13 cellular contexts compared by ENCODE assay signal in genomic region chr4:72171761-72172160, GRCh38.
DNase-seq lines count a peak whose midpoint lies in the region; ATAC-seq and TF ChIP-seq lines count a peak whose summit lies in the region.
"Had no signal": no experiment of that assay in that cellular context is flagged by ENCODE, and none has a peak within 500 bp of the region (broad histone marks: within the 10 kb centered on the region; RNA-seq: fewer than 3 reads in every experiment).

No MANE protein-coding gene starts in this region.

- H3K9me3 ChIP-seq in HUES48 (ENCODE audit: control insufficient read depth, insufficient read depth, low read length), result peaks cover 61% of the 10 kb centered on the region
- H3K9me3 ChIP-seq in iPS-18a (ENCODE audit: control insufficient read depth, low read depth, low read length), result peaks cover 12% of the 10 kb centered on the region
- H3K9me3 ChIP-seq: Caco-2, HAP-1 had no signal

- POLR2A ChIA-PET in WTC11 (lab: Charles Lee), result no interaction called here

- intact Hi-C loops in left cardiac atrium (cut with DNase I), result no loop called here

- H3K4me3 Mint-ChIP-seq in WTC11, result no peak overlapping the region; the same call in 1 of the 2 replicates
- H3K4me3 Mint-ChIP-seq: CD4-positive, alpha-beta memory T cell; HFFc6 had no signal

- peak overlapping the region; percentile 35; the same call in 1 of the 2 replicates for H3K4me3 ChIP-seq in HUES48 (ENCODE audit: low read depth, low read length)
- H3K4me3 ChIP-seq in iPS-18a (ENCODE audit: low read length), result peak overlapping the region; percentile 27
- H3K4me3 ChIP-seq: HAP-1 had no signal

- H3K9me3 Mint-ChIP-seq in WTC11, result peaks cover 84% of the 10 kb centered on the region

- H3K27ac ChIP-seq in HUES48 (ENCODE audit: low read depth, low read length) (peak overlapping the region; percentile 72), iPS-18a (ENCODE audit: low read length) (no peak overlapping the region)

- DNase-seq in WTC11 (ENCODE audit: low spot score), result no peak
- no peak for DNase-seq in SHP77 (lab: John Stamatoyannopoulos, UW)
- DNase-seq in left cardiac atrium, result no peak
- no peak for DNase-seq in activated effector memory CD4-positive, alpha-beta T cell treated with anti-CD3 and anti-CD28 coated beads, Interleukin-2, amount 50 U/mL, for 16 hours
- DNase-seq: C1 segment of cervical spinal cord; Caco-2; CD4-positive, alpha-beta memory T cell; DMS153; DND-41; HFFc6 had no signal

- peaks cover 15% of the 10 kb centered on the region for H3K4me1 ChIP-seq in HUES48 (ENCODE audit: control insufficient read depth, insufficient read depth, low read length)
- H3K4me1 ChIP-seq in iPS-18a (ENCODE audit: control insufficient read depth, low read depth, low read length), result peaks cover 6% of the 10 kb centered on the region
- H3K4me1 ChIP-seq: Caco-2 had no signal

- H3K27me3 ChIP-seq in HUES48 (ENCODE audit: control insufficient read depth, insufficient read depth, low read length) (no peaks in the 10 kb centered on the region), iPS-18a (ENCODE audit: control insufficient read depth, insufficient read depth, low read length) (no peaks in the 10 kb centered on the region)

- H3K36me3 Mint-ChIP-seq in WTC11, result peaks cover 86% of the 10 kb centered on the region
- H3K36me3 Mint-ChIP-seq: CD4-positive, alpha-beta memory T cell had no signal

- peak; percentile 52 for ATAC-seq in WTC11
- no peak for ATAC-seq in left cardiac atrium

- H3K36me3 ChIP-seq in HUES48 (ENCODE audit: control insufficient read depth, insufficient read depth, low read length) (no peaks in the 10 kb centered on the region), iPS-18a (ENCODE audit: control insufficient read depth, low read depth, low read length) (no peaks in the 10 kb centered on the region)
- H3K36me3 ChIP-seq: HAP-1 had no signal

- CTCF ChIA-PET in WTC11 (lab: Charles Lee), result no interaction called here

- no peak overlapping the region for H3K9ac ChIP-seq in HUES48 (ENCODE audit: low read depth, low read length)
- H3K9ac ChIP-seq in iPS-18a (ENCODE audit: low read length), result no peak overlapping the region

- H3K4me1 Mint-ChIP-seq in WTC11, result peaks cover 26% of the 10 kb centered on the region
- H3K4me1 Mint-ChIP-seq: CD4-positive, alpha-beta memory T cell had no signal

- TF ChIP-seq CTCF in WTC11 (IDR thresholded peaks at IDR 0.05), result no peak

- peaks cover 7% of the 10 kb centered on the region; the same call in 1 of the 2 replicates for H3K27me3 Mint-ChIP-seq in WTC11 (ENCODE audit: low read depth)
- H3K27me3 Mint-ChIP-seq: CD4-positive, alpha-beta memory T cell had no signal

- no peak overlapping the region for H3K27ac Mint-ChIP-seq in WTC11
- H3K27ac Mint-ChIP-seq: CD4-positive, alpha-beta memory T cell; HFFc6 had no signal

TF ChIP-seq in WTC11, 78 proteins besides CTCF, POLR2A, EP300 and RAD21:
- TF ChIP-seq CDX4 (CRISPR knock-in tag; IDR thresholded peaks at IDR 0.05; ENCODE audit: borderline replicate concordance) (no peak), RORB (CRISPR knock-in tag; IDR thresholded peaks at IDR 0.05) (no peak), FOXP4 (CRISPR knock-in tag; IDR thresholded peaks at IDR 0.05) (peak; percentile 99), PRDM15 (CRISPR knock-in tag; IDR thresholded peaks at IDR 0.05) (no peak)
